In genomic region chr3:9870978-9871377, GRCh38 we compare ENCODE assay signal across 21 cellular contexts. TPM values are rescaled to one million over a fixed set of nuclear protein-coding genes. Genes with fewer than 3 reads are reported as not detected.
DNase-seq lines count a peak whose midpoint lies in the region; FAIRE-seq and TF ChIP-seq lines count a peak whose summit lies in the region.
"Had no signal": no experiment of that assay in that cellular context is flagged by ENCODE, and none has a peak within 500 bp of the region (broad histone marks: within the 10 kb centered on the region; RNA-seq: fewer than 3 reads in every experiment).

No MANE protein-coding gene starts in this region.

- H3K4me3 ChIP-seq in AG09309 (ENCODE audit: control insufficient read depth, low read depth, low read length) = no peak overlapping the region
- H3K4me3 ChIP-seq in astrocyte (ENCODE audit: insufficient read depth, low read depth, low read length) = no peak overlapping the region
- H3K4me3 ChIP-seq in foreskin fibroblast (ENCODE audit: low read depth in 1 of 2, low read length in 2 of 2) = no peak overlapping the region
- H3K4me3 ChIP-seq: heart right ventricle, mucosa of descending colon had no signal

- DNase-seq in AG09309 (ENCODE audit: low read depth) (peak; percentile 37), HFFc6 (peak; percentile 76), astrocyte (ENCODE audit: low read depth) (peak; percentile 58), foreskin fibroblast (peak; percentile 58 to 71), NCI-H524 treated with DMSO at 0.1 percent for 48 hours (lab: John Stamatoyannopoulos, UW) (no peak), NCI-H82 treated with DMSO at 0.1 percent for 48 hours (lab: John Stamatoyannopoulos, UW; ENCODE audit: unreplicated experiment) (no peak), NAMALWA (ENCODE audit: low spot score) (no peak), germinal center (ENCODE audit: low spot score) (no peak)
- DNase-seq: central memory CD4-positive, alpha-beta T cell; endodermal cell; heart right ventricle; kidney; mucosa of descending colon; NCI-H187 treated with DMSO at 0.1 percent for 48 hours; NCI-H69; stimulated activated naive CD4-positive, alpha-beta T cell treated with Interleukin-2 at 50 U/mL for 16 hours had no signal

- H3K4me1 Mint-ChIP-seq in HFFc6 (ENCODE audit: low read depth) (peaks cover 20% of the 10 kb centered on the region), astrocyte (ENCODE audit: low read depth, unreplicated experiment) (no peaks in the 10 kb centered on the region)
- H3K4me1 Mint-ChIP-seq: activated naive CD4-positive, alpha-beta T cell treated with anti-CD3 and anti-CD28 coated beads, Interleukin-2, amount 50 U/mL, for 24 hours; endodermal cell had no signal

- H3K27ac ChIP-seq in astrocyte (ENCODE audit: low read depth, low read length) = no peak overlapping the region
- H3K27ac ChIP-seq: heart right ventricle had no signal

- H3K4me1 ChIP-seq in astrocyte (ENCODE audit: insufficient read depth, low read length) = peaks cover 8% of the 10 kb centered on the region
- H3K4me1 ChIP-seq: heart right ventricle had no signal

- no peak overlapping the region for H3K9ac ChIP-seq in astrocyte (ENCODE audit: low read length)

- no peaks in the 10 kb centered on the region for H4K20me1 ChIP-seq in astrocyte (ENCODE audit: insufficient read depth, low read length)

- no peaks in the 10 kb centered on the region for H3K9me3 ChIP-seq in astrocyte (ENCODE audit: insufficient read depth, low read depth, low read length)
- H3K9me3 ChIP-seq: heart right ventricle, mucosa of descending colon had no signal

- TF ChIP-seq CTCF in AG09309 (IDR thresholded peaks at IDR 0.05; ENCODE audit: control insufficient read depth, insufficient read depth, low read depth, low read length, missing control alignments) = no peak
- TF ChIP-seq CTCF in HFFc6 (IDR thresholded peaks at IDR 0.05) = no peak
- no peak for TF ChIP-seq CTCF in astrocyte (IDR thresholded peaks at IDR 0.05; ENCODE audit: insufficient read depth, low read depth, low read length)
- no peak for TF ChIP-seq CTCF in foreskin fibroblast (IDR thresholded peaks at IDR 0.05; ENCODE audit: low read depth, low read length)

- H2AFZ ChIP-seq in astrocyte (ENCODE audit: low read depth, low read length) = no peak overlapping the region

- no peaks in the 10 kb centered on the region for H3K27me3 ChIP-seq in astrocyte (ENCODE audit: insufficient read depth, low read length)
- H3K27me3 ChIP-seq: heart right ventricle had no signal

- H3K4me3 Mint-ChIP-seq in HFFc6 (no peak overlapping the region), astrocyte (ENCODE audit: unreplicated experiment) (no peak overlapping the region)
- H3K4me3 Mint-ChIP-seq: activated naive CD4-positive, alpha-beta T cell treated with anti-CD3 and anti-CD28 coated beads, Interleukin-2, amount 50 U/mL, for 24 hours; CD14-positive monocyte; endodermal cell had no signal

- H3K27me3 Mint-ChIP-seq in HFFc6 (ENCODE audit: insufficient read depth) (peaks cover 1% of the 10 kb centered on the region; the same call in 1 of the 2 replicates), astrocyte (ENCODE audit: low read depth, unreplicated experiment) (peaks cover 3% of the 10 kb centered on the region)
- H3K27me3 Mint-ChIP-seq: activated naive CD4-positive, alpha-beta T cell treated with anti-CD3 and anti-CD28 coated beads, Interleukin-2, amount 50 U/mL, for 24 hours had no signal

- FAIRE-seq in astrocyte (lab: Jason Lieb, UNC) = no peak
- FAIRE-seq: GM12892, kidney had no signal

- no peaks in the 10 kb centered on the region for H3K9me3 Mint-ChIP-seq in HFFc6
- H3K9me3 Mint-ChIP-seq in astrocyte (ENCODE audit: unreplicated experiment) = no peaks in the 10 kb centered on the region
- H3K9me3 Mint-ChIP-seq: activated naive CD4-positive, alpha-beta T cell treated with anti-CD3 and anti-CD28 coated beads, Interleukin-2, amount 50 U/mL, for 24 hours; endodermal cell had no signal

- no peaks in the 10 kb centered on the region for H3K36me3 ChIP-seq in astrocyte (ENCODE audit: insufficient read depth, low read length)
- H3K36me3 ChIP-seq: heart right ventricle had no signal

- H3K27ac Mint-ChIP-seq in HFFc6 = peak overlapping the region; percentile 65
- H3K27ac Mint-ChIP-seq in astrocyte (ENCODE audit: unreplicated experiment) = no peak overlapping the region
- H3K27ac Mint-ChIP-seq: activated naive CD4-positive, alpha-beta T cell treated with anti-CD3 and anti-CD28 coated beads, Interleukin-2, amount 50 U/mL, for 24 hours; endodermal cell had no signal

- H3K36me3 Mint-ChIP-seq in HFFc6 (ENCODE audit: low read depth) (no peaks in the 10 kb centered on the region), astrocyte (ENCODE audit: low read depth, unreplicated experiment) (no peaks in the 10 kb centered on the region)
- H3K36me3 Mint-ChIP-seq: activated naive CD4-positive, alpha-beta T cell treated with anti-CD3 and anti-CD28 coated beads, Interleukin-2, amount 50 U/mL, for 24 hours; CD14-positive monocyte had no signal

- no peak overlapping the region for H3K4me2 ChIP-seq in astrocyte (ENCODE audit: low read length)

- no peaks in the 10 kb centered on the region for H3K79me2 ChIP-seq in astrocyte (ENCODE audit: insufficient read depth, low read length)

RNA-seq across cellular contexts. Expression of gene CIDEC, which starts 9.1 kb away (rescaled TPM):
- total RNA-seq in HFFc6 (2021; fragmentation: NEBNext Ultra II Directional; extraction: Animal tissue kit (Norgen Biotek cat#: 25700)) = not detected
- total RNA-seq in astrocyte = not detected in 2 replicates
- total RNA-seq: endodermal cell; kidney; T-helper 2 cell treated with Interferon-gamma antibody and Interleukin-4, amounts not matched to agents 100 ng/mL and 5 ng/mL, for 36 hours; urinary bladder had no signal

RNA-seq across cellular contexts. Expression of gene JAGN1, which starts 19.4 kb away (rescaled TPM):
- 10 to 100 TPM; 23.9 to 28.7 (median 26.5) TPM for total RNA-seq in HFFc6 (2021; fragmentation: NEBNext Ultra II Directional; extraction: Animal tissue kit (Norgen Biotek cat#: 25700))
- total RNA-seq in astrocyte = 31.7 and 33.6 TPM in 2 replicates

RNA-seq across cellular contexts. Expression of gene RPUSD3, which starts 27.2 kb away (rescaled TPM):
- 10 to 100 TPM; 35.4 to 42.3 (median 38.2) TPM for total RNA-seq in HFFc6 (2021; fragmentation: NEBNext Ultra II Directional; extraction: Animal tissue kit (Norgen Biotek cat#: 25700))
- 35.4 and 36.2 TPM in 2 replicates for total RNA-seq in astrocyte

RNA-seq across cellular contexts. Expression of gene IL17RE, which starts 31.7 kb away (rescaled TPM):
- total RNA-seq in HFFc6 (2021; fragmentation: NEBNext Ultra II Directional; extraction: Animal tissue kit (Norgen Biotek cat#: 25700)) = under 1 TPM; 0.51 to 0.80 (median 0.65) TPM
- total RNA-seq in astrocyte = 3.7 and 4.6 TPM in 2 replicates

RNA-seq across cellular contexts. Expression of gene IL17RC, which starts 45.9 kb away (rescaled TPM):
- total RNA-seq in HFFc6 (2021; fragmentation: NEBNext Ultra II Directional; extraction: Animal tissue kit (Norgen Biotek cat#: 25700)) = 10 to 100 TPM; 26.3 to 33.6 (median 29.6) TPM
- 20.1 and 23.9 TPM in 2 replicates for total RNA-seq in astrocyte

Comparison
In these comparisons a context has a peak if more than half of its experiments do, and no peak if none do; other contexts are left out.
1. DNase-seq: peak in AG09309 (single experiment), HFFc6 (single experiment), astrocyte (single experiment) and foreskin fibroblast (2 of 2); none in NCI-H524 treated with DMSO at 0.1 percent for 48 hours (single experiment), NCI-H82 treated with DMSO at 0.1 percent for 48 hours (single experiment), NAMALWA (single experiment) and germinal center (single experiment).